ENCODE assay signal across 8 cellular contexts in the genomic region with DNA sequence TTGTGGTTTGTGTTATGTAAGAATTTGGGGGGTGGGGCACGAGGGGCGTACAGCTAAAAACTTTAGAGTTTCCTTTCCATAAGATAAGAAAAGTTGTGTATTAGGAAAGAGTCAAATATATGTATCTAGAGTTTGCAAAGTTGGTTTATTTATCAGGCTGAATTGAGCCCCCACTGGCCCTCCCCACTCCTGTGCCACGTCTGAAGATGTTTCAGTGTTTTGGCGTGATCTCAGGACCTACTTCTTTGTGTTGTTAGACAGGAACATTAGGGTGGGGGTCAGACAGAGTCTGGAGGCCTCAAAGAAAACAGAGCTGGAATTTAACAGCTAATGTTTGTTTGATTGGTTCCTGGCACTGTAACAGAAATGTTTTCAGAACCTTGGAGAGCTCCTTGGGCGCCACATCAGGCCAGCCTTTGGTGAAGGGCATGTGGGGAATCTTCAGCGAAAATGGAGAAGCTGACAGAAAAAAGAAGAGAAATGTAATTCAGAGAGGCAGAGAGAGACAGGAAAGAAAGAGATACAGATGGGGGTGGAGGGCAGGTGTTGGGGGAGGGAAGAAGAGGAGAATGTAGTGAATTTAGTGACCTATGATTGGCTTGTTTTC. TPM values are rescaled to one million over a fixed set of nuclear protein-coding genes. Genes with fewer than 3 reads are reported as not detected.
DNase-seq lines count a peak whose midpoint lies in the region; ATAC-seq and TF ChIP-seq lines count a peak whose summit lies in the region.

No MANE protein-coding gene starts in this region.

- no peak overlapping the region for H2AK5ac ChIP-seq in trophoblast cell (ENCODE audit: low read length)

- H4K91ac ChIP-seq in trophoblast cell (ENCODE audit: low read depth, low read length), result no peak overlapping the region

- H3K27ac ChIP-seq in trophoblast cell (ENCODE audit: low read depth, low read length), result no peak overlapping the region

- no peak overlapping the region for H3K27ac Mint-ChIP-seq in activated naive CD4-positive, alpha-beta T cell treated with anti-CD3 and anti-CD28 coated beads, Interleukin-2, amount 10 ng/mL, durations not matched to agents 7 days and 5 days

- no peak overlapping the region for H3K4me3 Mint-ChIP-seq in activated naive CD4-positive, alpha-beta T cell treated with anti-CD3 and anti-CD28 coated beads, Interleukin-2, amount 10 ng/mL, durations not matched to agents 7 days and 5 days

- H3K9me3 ChIP-seq in trophoblast cell (ENCODE audit: insufficient read depth, low read depth, low read length), result no peaks in the 10 kb centered on the region

- no peak overlapping the region for H3K23ac ChIP-seq in trophoblast cell (ENCODE audit: low read length)

- CTCF ChIA-PET in activated naive CD4-positive, alpha-beta T cell treated with anti-CD3 and anti-CD28 coated beads, Interleukin-2, amount 10 ng/mL, durations not matched to agents 7 days and 5 days (lab: Charles Lee), result no interaction called here

- DNase-seq in activated naive CD4-positive, alpha-beta T cell treated with anti-CD3 and anti-CD28 coated beads, Interleukin-2, amount 10 ng/mL, durations not matched to agents 7 days and 5 days, result peak; percentile 57
- no peak for DNase-seq in activated naive CD4-positive, alpha-beta T cell treated with Interleukin-2 at 50 U/mL for 16 hours
- DNase-seq in HT-29 (ENCODE audit: low spot score) (peak; percentile 70), T1000 (lab: John Stamatoyannopoulos, UW) (peak; percentile 29), fibroblast of pulmonary artery (ENCODE audit: low read depth) (peak; percentile 62), trophoblast cell (peak; percentile 46 to 86), NCI-H1436 (lab: John Stamatoyannopoulos, UW) (no peak)

- peaks cover 8% of the 10 kb centered on the region for H3K27me3 Mint-ChIP-seq in activated naive CD4-positive, alpha-beta T cell treated with anti-CD3 and anti-CD28 coated beads, Interleukin-2, amount 10 ng/mL, durations not matched to agents 7 days and 5 days

- H3K4me1 Mint-ChIP-seq in activated naive CD4-positive, alpha-beta T cell treated with anti-CD3 and anti-CD28 coated beads, Interleukin-2, amount 10 ng/mL, durations not matched to agents 7 days and 5 days, result peaks cover 2% of the 10 kb centered on the region

- H3K27me3 ChIP-seq in trophoblast cell (ENCODE audit: insufficient read depth, low read length), result no peaks in the 10 kb centered on the region

- ATAC-seq in HG03025 (IDR thresholded peaks at IDR 0.05; ENCODE audit: low FRiP score, unreplicated experiment), result no peak

- no peaks in the 10 kb centered on the region for H3K79me2 ChIP-seq in trophoblast cell (ENCODE audit: control insufficient read depth, insufficient read depth, low read length, poor library complexity)

- no peaks in the 10 kb centered on the region for H3K36me3 ChIP-seq in trophoblast cell (ENCODE audit: control insufficient read depth in 1 of 2, insufficient read depth in 2 of 2, low read length in 2 of 2)

- H3K9me3 Mint-ChIP-seq in activated naive CD4-positive, alpha-beta T cell treated with anti-CD3 and anti-CD28 coated beads, Interleukin-2, amount 10 ng/mL, durations not matched to agents 7 days and 5 days, result peaks cover 1% of the 10 kb centered on the region

- H3K9ac ChIP-seq in trophoblast cell (ENCODE audit: low read length), result no peak overlapping the region

- H4K8ac ChIP-seq in trophoblast cell (ENCODE audit: low read depth, low read length), result no peak overlapping the region

- TF ChIP-seq CTCF in fibroblast of pulmonary artery (IDR thresholded peaks at IDR 0.05; ENCODE audit: low read length, missing control alignments), result no peak

- no peak overlapping the region for H2AFZ ChIP-seq in trophoblast cell (ENCODE audit: insufficient read depth, low read length, poor library complexity)

- no CpG with 5 or more reads among the region's 6 CpGs for whole genome bisulfite sequencing in trophoblast cell (ENCODE audit: extremely low coverage, insufficient coverage, insufficient read length)

- H3K4me1 ChIP-seq in trophoblast cell (ENCODE audit: control insufficient read depth in 1 of 2, insufficient read depth in 2 of 2, low read length in 2 of 2), result peaks cover 0 to 7% of the 10 kb centered on the region in 2 experiments

- peak overlapping the region; percentile 91 for H3K4me2 ChIP-seq in trophoblast cell (ENCODE audit: low read length)

- no peak overlapping the region for H3K4ac ChIP-seq in trophoblast cell (ENCODE audit: low read depth, low read length)

- H2BK5ac ChIP-seq in trophoblast cell (ENCODE audit: low read depth, low read length, poor library complexity), result no peak overlapping the region

- H3K36me3 Mint-ChIP-seq in activated naive CD4-positive, alpha-beta T cell treated with anti-CD3 and anti-CD28 coated beads, Interleukin-2, amount 10 ng/mL, durations not matched to agents 7 days and 5 days, result no peaks in the 10 kb centered on the region

- no peaks in the 10 kb centered on the region for H3K79me1 ChIP-seq in trophoblast cell (ENCODE audit: low read length)

- H3K4me3 ChIP-seq in fibroblast of pulmonary artery (replicated peaks; ENCODE audit: low read depth, low read length) (no peak overlapping the region), trophoblast cell (ENCODE audit: low read depth, low read length) (no peak overlapping the region)

- no peak overlapping the region for H2BK120ac ChIP-seq in trophoblast cell (ENCODE audit: insufficient read depth, low read length, poor library complexity)

- H3K14ac ChIP-seq in trophoblast cell (ENCODE audit: low read length), result no peak overlapping the region

- no peak overlapping the region for H2BK12ac ChIP-seq in trophoblast cell (ENCODE audit: low read length)

- no peak overlapping the region for H3K18ac ChIP-seq in trophoblast cell (ENCODE audit: low read length)

- no peak overlapping the region for H4K12ac ChIP-seq in trophoblast cell (ENCODE audit: low read depth, low read length)

RNA-seq across cellular contexts. Expression of a gene that starts 0.7 kb away (rescaled TPM):
- total RNA-seq in HT-29 (2014; rRNA removed; shearing (Covaris generic)), result not detected in 2 replicates
- 0.26 and 0.32 TPM in 2 replicates for polyA plus RNA-seq in trophoblast cell (2013)

Comparison
In these comparisons a context has a peak if more than half of its experiments do, and no peak if none do; other contexts are left out.
1. DNase-seq: peak in activated naive CD4-positive, alpha-beta T cell treated with anti-CD3 and anti-CD28 coated beads, Interleukin-2, amount 10 ng/mL, durations not matched to agents 7 days and 5 days (single experiment), HT-29 (single experiment), T1000 (single experiment), fibroblast of pulmonary artery (single experiment) and trophoblast cell (2 of 2); none in activated naive CD4-positive, alpha-beta T cell treated with Interleukin-2 at 50 U/mL for 16 hours (single experiment) and NCI-H1436 (single experiment).